8 cellular contexts compared by ENCODE assay signal in genomic region chr16:74367636-74368001, GRCh38. TPM values are rescaled to one million over a fixed set of nuclear protein-coding genes. Genes with fewer than 3 reads are reported as not detected.
DNase-seq lines count a peak whose midpoint lies in the region; ATAC-seq and TF ChIP-seq lines count a peak whose summit lies in the region.
"Not testable (repeated sequence)": the region's sequence is repeated elsewhere in the genome, so short reads cannot be mapped to it uniquely, and the experiment has no call there.

No MANE protein-coding gene starts in this region.

- BruUV-seq in Caco-2 (replicated peaks; lab: Mats Ljungman, UMichigan), result TSS peak; percentile 46

- intact Hi-C loops in Caco-2 (cut with micrococcal nuclease; ENCODE audit: unreplicated experiment), result loop anchor here (5.0 kb wide), 1 partner anchor 240 kb away; the partner anchor contains the start of gene GLG1

- not testable (repeated sequence) for H3K9me3 ChIP-seq in Caco-2; mucosa of stomach (ENCODE audit: control insufficient read depth, low read length)

- not testable (repeated sequence) for H3K4me1 Mint-ChIP-seq in Caco-2 (ENCODE audit: low read depth, unreplicated experiment)
- H3K4me1 Mint-ChIP-seq in activated naive CD8-positive, alpha-beta T cell treated with anti-CD3 and anti-CD28 coated beads, Interleukin-2, amount 50 U/mL, for 24 hours, result peaks cover 13% of the 10 kb centered on the region

- not testable (repeated sequence) for H3K36me3 Mint-ChIP-seq in Caco-2 (ENCODE audit: insufficient read depth, unreplicated experiment); activated naive CD8-positive, alpha-beta T cell treated with anti-CD3 and anti-CD28 coated beads, Interleukin-2, amount 50 U/mL, for 24 hours (ENCODE audit: low read depth)

- peak; percentile 40 for ATAC-seq in GM21360 (IDR thresholded peaks at IDR 0.05; ENCODE audit: unreplicated experiment)
- peak; percentile 45 for ATAC-seq in HG03354 (IDR thresholded peaks at IDR 0.05; ENCODE audit: poor library complexity, severe bottlenecking, unreplicated experiment)
- peak; percentile 64 for ATAC-seq in activated naive CD8-positive, alpha-beta T cell treated with anti-CD3 and anti-CD28 coated beads, Interleukin-2, amount 50 U/mL, for 24 hours

- H3K27ac Mint-ChIP-seq in Caco-2 (ENCODE audit: unreplicated experiment), result peak overlapping the region; percentile 73
- peak overlapping the region; percentile 94 for H3K27ac Mint-ChIP-seq in activated naive CD8-positive, alpha-beta T cell treated with anti-CD3 and anti-CD28 coated beads, Interleukin-2, amount 50 U/mL, for 24 hours

- not testable (repeated sequence) for TF ChIP-seq CTCF in Caco-2 (IDR thresholded peaks at IDR 0.05; ENCODE audit: insufficient read depth in 1 of 2, low read depth in 1 of 2, low read length in 1 of 2, severe bottlenecking in 1 of 2, unreplicated experiment in 1 of 2); RWPE1 (conservative IDR thresholded peaks at IDR 0.05; ENCODE audit: low read depth)

- H3K4me3 ChIP-seq in Caco-2 (ENCODE audit: low read depth, low read length) (peak overlapping the region; percentile 95), mucosa of stomach (ENCODE audit: low read length) (peak overlapping the region; percentile 80)

- H3K27ac ChIP-seq in RWPE1, result peak overlapping the region; percentile 84

- H3K9ac ChIP-seq in mucosa of stomach (ENCODE audit: low read length), result peak overlapping the region; percentile 69

- H3K4me3 Mint-ChIP-seq in Caco-2 (ENCODE audit: unreplicated experiment), result peak overlapping the region; percentile 88
- H3K4me3 Mint-ChIP-seq in activated naive CD8-positive, alpha-beta T cell treated with anti-CD3 and anti-CD28 coated beads, Interleukin-2, amount 50 U/mL, for 24 hours, result peak overlapping the region; percentile 96

- H3K27me3 ChIP-seq in Caco-2 (replicated peaks; ENCODE audit: control insufficient read depth, insufficient read depth, low read length); mucosa of stomach (ENCODE audit: control insufficient read depth, insufficient read depth, low read length): not testable (repeated sequence)

- H3K27me3 Mint-ChIP-seq in Caco-2 (ENCODE audit: insufficient read depth, unreplicated experiment); activated naive CD8-positive, alpha-beta T cell treated with anti-CD3 and anti-CD28 coated beads, Interleukin-2, amount 50 U/mL, for 24 hours: not testable (repeated sequence)

- not testable (repeated sequence) for H3K9me3 Mint-ChIP-seq in Caco-2 (ENCODE audit: unreplicated experiment); activated naive CD8-positive, alpha-beta T cell treated with anti-CD3 and anti-CD28 coated beads, Interleukin-2, amount 50 U/mL, for 24 hours

- CTCF ChIA-PET in Caco-2 (lab: Charles Lee); RWPE1 (lab: Yijun Ruan, JAX): not testable (repeated sequence)

- DNase-seq in Caco-2 (peak in 1 of 2 experiments; percentile 57), RWPE1 (ENCODE audit: low spot score) (peak; percentile 16), foreskin melanocyte (peak; percentile 31)
- DNase-seq in activated naive CD8-positive, alpha-beta T cell treated with anti-CD3 and anti-CD28 coated beads, Interleukin-2, amount 50 U/mL, for 24 hours, result peak; percentile 43
- peak; percentile 56 for DNase-seq in stimulated activated CD8-positive, alpha-beta memory T cell treated with anti-CD3 and anti-CD28 coated beads, Interleukin-4, amount 100 ng/mL, for 48 hours

- not testable (repeated sequence) for H3K4me1 ChIP-seq in Caco-2; mucosa of stomach (ENCODE audit: control insufficient read depth, insufficient read depth, low read length)

- H3K36me3 ChIP-seq in Caco-2 (ENCODE audit: control insufficient read depth, insufficient read depth, low read length); mucosa of stomach (ENCODE audit: control insufficient read depth, insufficient read depth, low read length): not testable (repeated sequence)

- POLR2A ChIA-PET in Caco-2 (lab: Charles Lee), result interaction anchor here (0.6 to 0.7 kb wide), 2 partner anchors 20 to 1415 kb away, joined by 3 read pairs; no protein-coding TSS in a partner anchor
- POLR2A ChIA-PET in RWPE1 (lab: Yijun Ruan, JAX; ENCODE audit: low non-redundant PET), result not testable (repeated sequence)

RNA-seq across cellular contexts. Expression of gene NPIPB15, which starts 8.5 kb away (rescaled TPM):
- 13.8 TPM in 2 replicates for total RNA-seq in Caco-2 (2022)

RNA-seq across cellular contexts. Expression of gene CLEC18B, which starts 53.7 kb away (rescaled TPM):
- 0.36 and 1.3 TPM in 2 replicates for total RNA-seq in Caco-2 (2022)
